1 cellular context compared by ENCODE assay signal in genomic region chr5:35073168-35073567, GRCh38.
TF ChIP-seq lines count a peak whose summit lies in the region.

No MANE protein-coding gene starts in this region.

TF ChIP-seq in HepG2, 621 proteins besides CTCF, POLR2A, EP300 and RAD21 (continued from another document):
- no peak for TF ChIP-seq THAP9 (CRISPR knock-in tag; IDR thresholded peaks at IDR 0.05; ENCODE audit: borderline replicate concordance)
- no peak for TF ChIP-seq ZBTB10 (CRISPR knock-in tag; IDR thresholded peaks at IDR 0.05; ENCODE audit: borderline replicate concordance)
- TF ChIP-seq RFX3 (CRISPR knock-in tag; IDR thresholded peaks at IDR 0.05), result no peak
- TF ChIP-seq TCF12 (IDR thresholded peaks at IDR 0.05), result no peak
- no peak for TF ChIP-seq TCF12 (CRISPR knock-in tag; IDR thresholded peaks at IDR 0.05)
- no peak for TF ChIP-seq SP5 (CRISPR knock-in tag; IDR thresholded peaks at IDR 0.05; ENCODE audit: borderline replicate concordance, low read depth)
- no peak for TF ChIP-seq FOXK2 (IDR thresholded peaks at IDR 0.05)
- no peak for TF ChIP-seq EHMT2 (IDR thresholded peaks at IDR 0.05; ENCODE audit: borderline replicate concordance, low read depth, low read length)
- no peak for TF ChIP-seq HOXA9 (CRISPR knock-in tag; IDR thresholded peaks at IDR 0.05; ENCODE audit: borderline replicate concordance)
- TF ChIP-seq ATRX (CRISPR knock-in tag; IDR thresholded peaks at IDR 0.05; ENCODE audit: borderline replicate concordance), result no peak
- no peak for TF ChIP-seq ZNF546 (CRISPR knock-in tag; conservative IDR thresholded peaks at IDR 0.05)
- TF ChIP-seq ZNF780A (CRISPR knock-in tag; IDR thresholded peaks at IDR 0.05), result no peak
- TF ChIP-seq MTF2 (CRISPR knock-in tag; IDR thresholded peaks at IDR 0.05; ENCODE audit: borderline replicate concordance), result no peak
- no peak for TF ChIP-seq ZNF800 (CRISPR knock-in tag; IDR thresholded peaks at IDR 0.05)
- no peak for TF ChIP-seq NKX3-1 (CRISPR knock-in tag; IDR thresholded peaks at IDR 0.05)
- TF ChIP-seq ZFP62 (CRISPR knock-in tag; IDR thresholded peaks at IDR 0.05), result no peak
- no peak for TF ChIP-seq PRMT3 (CRISPR knock-in tag; IDR thresholded peaks at IDR 0.05; ENCODE audit: borderline replicate concordance, low read depth)
- no peak for TF ChIP-seq ZNF232 (CRISPR knock-in tag; IDR thresholded peaks at IDR 0.05; ENCODE audit: borderline replicate concordance)
- TF ChIP-seq ZNF343 (CRISPR knock-in tag; IDR thresholded peaks at IDR 0.05), result no peak
